ENCODE assay signal across 8 cellular contexts in genomic region chr2:238287702-238288649, GRCh38. TPM values are rescaled to one million over a fixed set of nuclear protein-coding genes. Genes with fewer than 3 reads are reported as not detected.
DNase-seq lines count a peak whose midpoint lies in the region; ATAC-seq and TF ChIP-seq lines count a peak whose summit lies in the region.

Gene PER2 (minus strand): TSS chr2:238288610. CDS start chr2:238277936, 10,674 bp downstream.

- peak within 1 kb of the TSS; percentile 94 for H3K4me3 ChIP-seq in AG10803 (ENCODE audit: low read length)
- peak within 1 kb of the TSS; percentile 72 for H3K4me3 ChIP-seq in fibroblast of pulmonary artery (replicated peaks; ENCODE audit: low read depth, low read length)

- peaks cover 41 to 53% of the 10 kb centered on the region in 2 donors for H3K4me1 Mint-ChIP-seq in natural killer cell
- H3K4me1 Mint-ChIP-seq in type B pancreatic cell (ENCODE audit: unreplicated experiment), result peaks cover 53% of the 10 kb centered on the region

- H3K9me3 Mint-ChIP-seq in natural killer cell, result no peaks in the 10 kb centered on the region
- H3K9me3 Mint-ChIP-seq in type B pancreatic cell, result no peaks in the 10 kb centered on the region

- TF ChIP-seq CTCF in AG10803 (conservative IDR thresholded peaks at IDR 0.05; ENCODE audit: low read length) (peak; percentile 40), fibroblast of pulmonary artery (IDR thresholded peaks at IDR 0.05; ENCODE audit: low read length, missing control alignments) (peak; percentile 2), natural killer cell (IDR thresholded peaks at IDR 0.05) (no peak), type B pancreatic cell (conservative IDR thresholded peaks at IDR 0.05) (no peak)

- ATAC-seq in GM18498 (IDR thresholded peaks at IDR 0.05; ENCODE audit: unreplicated experiment) (peak; percentile 38), HG02938 (IDR thresholded peaks at IDR 0.05; ENCODE audit: unreplicated experiment) (peak; percentile 21), natural killer cell (peak; percentile 7 to 17 (median 14))

- intact Hi-C loops in natural killer cell (cut with micrococcal nuclease), result loop anchor here (2.0 to 10.0 kb wide), 4 partner anchors 46 to 613 kb away; partner anchors contain the start of genes ASB1, HES6 and UBE2F

- no peaks in the 10 kb centered on the region for H3K27me3 Mint-ChIP-seq in natural killer cell (ENCODE audit: low read depth in 2 of 2)
- H3K27me3 Mint-ChIP-seq in type B pancreatic cell, result no peaks in the 10 kb centered on the region

- H3K36me3 Mint-ChIP-seq in natural killer cell (no peaks in the 10 kb centered on the region), type B pancreatic cell (no peaks in the 10 kb centered on the region)

- H3K4me3 Mint-ChIP-seq in natural killer cell, result peak within 1 kb of the TSS; percentile 99
- H3K4me3 Mint-ChIP-seq in type B pancreatic cell, result peak within 1 kb of the TSS; percentile 96

- H3K27ac Mint-ChIP-seq in natural killer cell, result peak within 1 kb of the TSS; percentile 98 to 99
- peak within 1 kb of the TSS; percentile 96 for H3K27ac Mint-ChIP-seq in type B pancreatic cell

- DNase-seq in AG10803 (ENCODE audit: low read depth), result peak; percentile 92
- peak; percentile 40 to 59 for DNase-seq in NOMO-1 (lab: John Stamatoyannopoulos, UW; ENCODE audit: unreplicated experiment in 2 of 2)
- peak; percentile 30 for DNase-seq in activated T-cell treated with anti-CD3 and anti-CD28 coated beads for 48 hours (ENCODE audit: low read depth)
- DNase-seq in fibroblast of pulmonary artery (ENCODE audit: low read depth), result peak; percentile 81
- no peak for DNase-seq in natural killer cell
- DNase-seq in type B pancreatic cell (ENCODE audit: extremely low spot score, unreplicated experiment), result peak; percentile 76

RNA-seq across cellular contexts. Expression of gene PER2, which starts in this region (rescaled TPM):
- total RNA-seq in natural killer cell (10 to 100 TPM; 26.3 to 32.9 (median 32.6) TPM), type B pancreatic cell (ENCODE audit: low replicate concordance) (14.0 and 15.5 TPM in 2 replicates)

Comparison
In these comparisons a context has a peak if more than half of its experiments do, and no peak if none do; other contexts are left out.
1. CTCF ChIP-seq: peak in AG10803 (single experiment) and fibroblast of pulmonary artery (single experiment); none in natural killer cell (single experiment) and type B pancreatic cell (single experiment).
2. Peak in every context shown above with its lines, with median percentiles within 50 percentile points of each other: ATAC-seq.